In the genomic region with DNA sequence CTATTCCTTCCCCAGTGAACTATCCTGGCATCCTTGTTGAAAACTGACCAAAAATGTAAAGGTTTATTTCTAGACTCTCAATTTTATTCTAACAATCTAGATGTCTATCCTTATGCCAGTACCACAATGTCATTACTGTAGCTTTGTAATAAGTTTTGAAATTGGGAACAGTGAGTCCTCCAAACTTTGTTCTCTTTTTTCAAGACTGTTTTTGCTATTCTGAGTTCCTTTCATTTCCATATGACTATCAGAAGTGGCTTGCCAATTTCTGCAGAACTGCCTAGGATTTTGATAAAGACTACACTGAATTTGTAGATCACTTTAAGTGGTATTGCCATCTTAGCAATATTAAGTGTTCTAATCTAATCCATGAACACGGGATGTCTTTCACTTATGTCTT, we compare ENCODE assay signal across 14 cellular contexts.
"Had no signal": no experiment of that assay in that cellular context is flagged by ENCODE, and none has a peak within 500 bp of the region (broad histone marks: within the 10 kb centered on the region; RNA-seq: fewer than 3 reads in every experiment).

No MANE protein-coding gene starts in this region.

- H3K27ac Mint-ChIP-seq: activated T-helper 2 cell treated with anti-CD3 and anti-CD28 coated beads, Interferon-gamma antibody, Interleukin-2, Interleukin-4, amounts not matched to agents 10 μg/mL and 5 μg/mL and 100 μg/mL, durations not matched to agents 14 hours and 24 hours and 36 hours had no signal

- ATAC-seq: sciatic nerve had no signal

- H3K27me3 ChIP-seq: thyroid gland, vagina had no signal

- H3K27ac ChIP-seq: vagina had no signal

- H3K9me3 ChIP-seq: thyroid gland, vagina had no signal

- DNase-seq: activated CD4-positive, alpha-beta T cell treated with anti-CD3 and anti-CD28 coated beads for 48 hours; activated CD8-positive, alpha-beta memory T cell treated with anti-CD3 and anti-CD28 coated beads for 24 hours; activated naive CD4-positive, alpha-beta T cell treated with anti-CD3 and anti-CD28 coated beads, Interleukin-2, amount 50 U/mL, for 16 hours; amniotic stem cell; cortex of kidney; effector CD8-positive, alpha-beta T cell; foreskin fibroblast; kidney glomerular epithelial cell; mesendoderm; T-helper 2 cell; thyroid gland had no signal

- H3K4me3 ChIP-seq: thyroid gland, vagina had no signal

- H3K9me3 Mint-ChIP-seq: activated T-helper 2 cell treated with anti-CD3 and anti-CD28 coated beads, Interferon-gamma antibody, Interleukin-2, Interleukin-4, amounts not matched to agents 10 μg/mL and 5 μg/mL and 100 μg/mL, durations not matched to agents 14 hours and 24 hours and 36 hours had no signal
